Comparison of ENCODE assay signal across 20 cellular contexts in genomic region chr16:86285421-86285820, GRCh38.
"Had no signal": no experiment of that assay in that cellular context is flagged by ENCODE, and none has a peak within 500 bp of the region (broad histone marks: within the 10 kb centered on the region; RNA-seq: fewer than 3 reads in every experiment).

No MANE protein-coding gene starts in this region.

- H3K9me3 Mint-ChIP-seq: memory B cell, nephron progenitor cell had no signal

- H3K36me3 Mint-ChIP-seq: memory B cell; naive thymus-derived CD4-positive, alpha-beta T cell had no signal

- H3K27me3 ChIP-seq: thyroid gland had no signal

- DNase-seq: effector memory CD4-positive, alpha-beta T cell; heart right ventricle; kidney; left cardiac atrium; left ventricle myocardium inferior; lower lobe of right lung; naive thymus-derived CD4-positive, alpha-beta T cell; nephron progenitor cell; small intestine; stimulated activated CD4-positive, alpha-beta T cell treated with anti-CD3 and anti-CD28 coated beads, Interleukin-12 subunit alpha, Interleukin-12 subunit beta, amount 100 ng/mL, for 4 hours; stimulated activated naive CD4-positive, alpha-beta T cell; stomach; thyroid gland; upper lobe of left lung had no signal

- H3K4me1 Mint-ChIP-seq: memory B cell had no signal

- H3K9me3 ChIP-seq: heart right ventricle, left ventricle myocardium inferior, lower lobe of right lung, neutrophil, right atrium auricular region, stomach, suprapubic skin, thyroid gland, upper lobe of left lung, vagina had no signal

- H3K27ac Mint-ChIP-seq: memory B cell; naive thymus-derived CD4-positive, alpha-beta T cell; nephron progenitor cell had no signal

- H3K4me1 ChIP-seq: heart right ventricle, left ventricle myocardium inferior, lower lobe of right lung, right atrium auricular region, suprapubic skin, thyroid gland had no signal

- H3K27ac ChIP-seq: heart right ventricle, left ventricle myocardium inferior, lower lobe of right lung, neutrophil, right atrium auricular region, suprapubic skin, thyroid gland, upper lobe of left lung, vagina had no signal

- ATAC-seq: esophagus mucosa; heart right ventricle; left cardiac atrium; lower lobe of right lung; naive thymus-derived CD4-positive, alpha-beta T cell had no signal

- H3K4me3 Mint-ChIP-seq: memory B cell; naive thymus-derived CD4-positive, alpha-beta T cell; nephron progenitor cell had no signal

- H3K36me3 ChIP-seq: heart right ventricle, left ventricle myocardium inferior, lower lobe of right lung, neutrophil, right atrium auricular region, stomach, suprapubic skin, thyroid gland, upper lobe of left lung, vagina had no signal

- H3K4me3 ChIP-seq: heart right ventricle, left ventricle myocardium inferior, lower lobe of right lung, right atrium auricular region, stomach, suprapubic skin, thyroid gland, upper lobe of left lung, vagina had no signal
